8 cellular contexts compared by ENCODE assay signal in genomic region chr6:110873981-110874879, GRCh38. TPM values are rescaled to one million over a fixed set of nuclear protein-coding genes. Genes with fewer than 3 reads are reported as not detected.
A peak's percentile ranks its signal among the peaks of the same experiment; 100 is the strongest.
DNase-seq lines count a peak whose midpoint lies in the region; ATAC-seq, FAIRE-seq and TF ChIP-seq lines count a peak whose summit lies in the region.

Gene AMD1 (plus strand): TSS chr6:110874785. CDS start chr6:110875106, 321 bp downstream.

- H3K36me3 ChIP-seq in psoas muscle (ENCODE audit: insufficient read depth in 1 of 2, low read depth in 1 of 2) = no peaks in the 10 kb centered on the region

- peak; percentile 7 for TF ChIP-seq CTCF in psoas muscle (IDR thresholded peaks at IDR 0.05)

- peak; percentile 92 to 95 for DNase-seq in NCI-H187 (lab: John Stamatoyannopoulos, UW)
- peak; percentile 82 to 98 (median 93) for DNase-seq in T-helper 2 cell
- peak; percentile 98 for DNase-seq in left ventricle myocardium superior
- DNase-seq in psoas muscle = peak; percentile 97 to 98
- peak; percentile 96 for DNase-seq in urothelium cell line (ENCODE audit: low spot score)

- H3K27ac ChIP-seq in angular gyrus (ENCODE audit: low read depth, low read length) (peak within 1 kb of the TSS; percentile 90), psoas muscle (peak within 1 kb of the TSS; percentile 99)

- peak; percentile 78 for ATAC-seq in GM18498 (IDR thresholded peaks at IDR 0.05; ENCODE audit: unreplicated experiment)
- ATAC-seq in HG02938 (IDR thresholded peaks at IDR 0.05; ENCODE audit: unreplicated experiment) = peak; percentile 70
- ATAC-seq in left ventricle myocardium superior = peak; percentile 88
- peak; percentile 81 to 87 (median 84) for ATAC-seq in psoas muscle

- no peak for FAIRE-seq in urothelium cell line (lab: Jason Lieb, UNC)

- no peaks in the 10 kb centered on the region for H3K9me3 ChIP-seq in psoas muscle

- intact Hi-C loops in left ventricle myocardium superior (cut with micrococcal nuclease) = no loop called here
- intact Hi-C loops in psoas muscle (cut with DNase I) = loop anchor here (1.0 to 2.0 kb wide), 2 partner anchors 59 kb away; partner anchors contain the start of gene CDK19 (in 2 of the 2)

- peak within 1 kb of the TSS; percentile 93 for H3K4me3 ChIP-seq in psoas muscle

- H3K4me1 ChIP-seq in psoas muscle = peaks cover 21% of the 10 kb centered on the region

- no peaks in the 10 kb centered on the region for H3K27me3 ChIP-seq in psoas muscle (ENCODE audit: insufficient read depth in 3 of 3, low read length in 2 of 3)

- 0% methylated on average over 59 of the region's 59 CpGs for WGBS in psoas muscle, 3 donors

RNA-seq across cellular contexts. Expression of gene AMD1, which starts in this region (rescaled TPM):
- total RNA-seq in left ventricle myocardium superior (89.3 TPM), psoas muscle (10 to 100 TPM; 19.2 to 46.6 (median 42.8) TPM)
- 10 to 100 TPM; 23.0 to 73.1 (median 31.7) TPM for polyA plus RNA-seq in psoas muscle

Comparison
In these comparisons a context has a peak if more than half of its experiments do, and no peak if none do; other contexts are left out.
1. Peak in every context shown above with its lines: DNase-seq, ATAC-seq, H3K4me3 ChIP-seq and H3K27ac ChIP-seq.